In genomic region chr1:23008901-23009300, GRCh38 we compare ENCODE assay signal across 17 cellular contexts. TPM values are rescaled to one million over a fixed set of nuclear protein-coding genes. Genes with fewer than 3 reads are reported as not detected.
A peak's percentile ranks its signal among the peaks of the same experiment; 100 is the strongest.
DNase-seq lines count a peak whose midpoint lies in the region; ATAC-seq and TF ChIP-seq lines count a peak whose summit lies in the region.
"Had no signal": no experiment of that assay in that cellular context is flagged by ENCODE, and none has a peak within 500 bp of the region (broad histone marks: within the 10 kb centered on the region; RNA-seq: fewer than 3 reads in every experiment).

No MANE protein-coding gene starts in this region.

- TF ChIP-seq CTCF in PC-9 (conservative IDR thresholded peaks at IDR 0.05) (no peak), esophagus muscularis mucosa (IDR thresholded peaks at IDR 0.05) (no peak)

- POLR2A ChIA-PET in PC-9 (lab: Charles Lee; ENCODE audit: unreplicated experiment) = no interaction called here

- H3K4me3 ChIP-seq in PC-9 (no peak overlapping the region), esophagus muscularis mucosa (no peak overlapping the region)
- H3K4me3 ChIP-seq: BLaER1 had no signal

- H3K4me1 ChIP-seq in PC-9 (replicated peaks; ENCODE audit: insufficient read depth) = peaks cover 76% of the 10 kb centered on the region
- no peaks in the 10 kb centered on the region for H3K4me1 ChIP-seq in esophagus muscularis mucosa
- H3K4me1 ChIP-seq: BE2C had no signal

- H4K20me1 ChIP-seq in PC-9 (ENCODE audit: insufficient read depth) = no peaks in the 10 kb centered on the region
- H4K20me1 ChIP-seq: BLaER1 had no signal

- H3K79me2 ChIP-seq in PC-9 (ENCODE audit: low read depth) = peaks cover 26% of the 10 kb centered on the region

- no peak for ATAC-seq in HG03039 (IDR thresholded peaks at IDR 0.05; ENCODE audit: unreplicated experiment)
- no peak for ATAC-seq in HG03521 (IDR thresholded peaks at IDR 0.05; ENCODE audit: unreplicated experiment)

- no peaks in the 10 kb centered on the region for H3K9me2 ChIP-seq in PC-9 (ENCODE audit: insufficient read depth)

- BruUV-seq in PC-9 (replicated peaks; lab: Mats Ljungman, UMichigan) = no TSS peak

- DNase-seq in PC-9 = no peak
- DNase-seq in esophagus muscularis mucosa (ENCODE audit: extremely low spot score) = peak; percentile 12
- no peak for DNase-seq in DMS 273 treated with DMSO at 0.1 percent for 48 hours (lab: John Stamatoyannopoulos, UW)
- DNase-seq: 8988T; ACHN; BE2C; C1 segment of cervical spinal cord; CD4-positive, alpha-beta memory T cell; CD4-positive, CD25-positive, alpha-beta regulatory T cell; CD8-positive, alpha-beta memory T cell; COR-L47; DMS79 treated with DMSO at 0.1 percent for 48 hours; GF-D8 had no signal

- TF ChIP-seq POLR2A in esophagus muscularis mucosa (IDR thresholded peaks at IDR 0.05; ENCODE audit: low read depth) = no peak

- CTCF ChIA-PET in PC-9 (lab: Charles Lee) = no interaction called here

- H3K27me3 ChIP-seq in PC-9 (ENCODE audit: insufficient read depth, low read depth) (no peaks in the 10 kb centered on the region), esophagus muscularis mucosa (no peaks in the 10 kb centered on the region)
- H3K27me3 ChIP-seq: BE2C, BLaER1 had no signal

- H3K27ac ChIP-seq in PC-9 = peak overlapping the region; percentile 100
- H3K27ac ChIP-seq in esophagus muscularis mucosa (replicated peaks in 1 of 4) = no peak overlapping the region
- H3K27ac ChIP-seq: BLaER1 had no signal

- WGBS in esophagus muscularis mucosa = 84% methylated on average over 2 of the region's 2 CpGs

- peaks cover 51% of the 10 kb centered on the region for H3F3A ChIP-seq in PC-9 (ENCODE audit: insufficient read depth, low read depth)

- H3K9me3 ChIP-seq in PC-9 (ENCODE audit: insufficient read depth, low read depth) = no peaks in the 10 kb centered on the region
- no peaks in the 10 kb centered on the region for H3K9me3 ChIP-seq in esophagus muscularis mucosa
- H3K9me3 ChIP-seq: BE2C, BLaER1 had no signal

- H2AFZ ChIP-seq in PC-9 = no peak overlapping the region

- H3K4me2 ChIP-seq in PC-9 = no peak overlapping the region
- H3K4me2 ChIP-seq: BLaER1 had no signal

- intact Hi-C loops in PC-9 (cut with micrococcal nuclease; ENCODE audit: unreplicated experiment) = no loop called here
- intact Hi-C loops in esophagus muscularis mucosa (cut with DNase I) = no loop called here

- H3K36me3 ChIP-seq in PC-9 (ENCODE audit: low read depth) (no peaks in the 10 kb centered on the region), esophagus muscularis mucosa (no peaks in the 10 kb centered on the region)
- H3K36me3 ChIP-seq: BE2C, BLaER1 had no signal

- no peak for TF ChIP-seq EP300 in esophagus muscularis mucosa (IDR thresholded peaks at IDR 0.05)

RNA-seq across cellular contexts. Expression of gene TEX46, which starts 6.8 kb away (rescaled TPM):
- not detected in 2 replicates for total RNA-seq in PC-9 (2021)
- not detected for total RNA-seq in esophagus muscularis mucosa
- total RNA-seq: A673; CD4-positive, CD25-positive, alpha-beta regulatory T cell; CD8-positive, alpha-beta memory T cell had no signal

RNA-seq across cellular contexts. Expression of gene KDM1A, which starts 10.4 kb away (rescaled TPM):
- total RNA-seq in PC-9 (2021) (185 and 213 TPM in 2 replicates), esophagus muscularis mucosa (10 to 100 TPM; 39.0 to 70.2 (median 51.1) TPM)

RNA-seq across cellular contexts. Expression of gene LACTBL1, which starts 36.2 kb away (rescaled TPM):
- total RNA-seq in PC-9 (2021) (0.28 and 0.60 TPM in 2 replicates), esophagus muscularis mucosa (not detected)
- total RNA-seq: CD4-positive, alpha-beta memory T cell; CD4-positive, CD25-positive, alpha-beta regulatory T cell; CD8-positive, alpha-beta memory T cell had no signal
